29 cellular contexts compared by ENCODE assay signal in genomic region chr11:17021550-17021949, GRCh38. TPM values are rescaled to one million over a fixed set of nuclear protein-coding genes. Genes with fewer than 3 reads are reported as not detected.
DNase-seq lines count a peak whose midpoint lies in the region; ATAC-seq and TF ChIP-seq lines count a peak whose summit lies in the region.
"Had no signal": no experiment of that assay in that cellular context is flagged by ENCODE, and none has a peak within 500 bp of the region (broad histone marks: within the 10 kb centered on the region; RNA-seq: fewer than 3 reads in every experiment).

No MANE protein-coding gene starts in this region.

- no peaks in the 10 kb centered on the region for H3K27me3 ChIP-seq in H9 (ENCODE audit: insufficient read depth, low read length)
- H3K27me3 ChIP-seq in CD8-positive, alpha-beta T cell (ENCODE audit: insufficient read depth, low read length) = no peaks in the 10 kb centered on the region
- H3K27me3 ChIP-seq: brain microvascular endothelial cell, esophagus squamous epithelium, gastrocnemius medialis, ovary, tibial artery had no signal

- no peak overlapping the region for H3K4me2 ChIP-seq in H9 (ENCODE audit: insufficient read depth, insufficient read length, low read length)

- H3K4ac ChIP-seq in H9 (ENCODE audit: low read depth, low read length) = no peak overlapping the region

- TF ChIP-seq CTCF in H9 (conservative IDR thresholded peaks at IDR 0.05) (no peak), RWPE1 (conservative IDR thresholded peaks at IDR 0.05; ENCODE audit: low read depth) (no peak)
- no peak for TF ChIP-seq CTCF in CD8-positive, alpha-beta T cell (IDR thresholded peaks at IDR 0.05)

- no peaks in the 10 kb centered on the region; the same call in 1 of the 2 replicates for H3K4me1 ChIP-seq in H9 (ENCODE audit: insufficient read depth, low read length)
- H3K4me1 ChIP-seq in CD8-positive, alpha-beta T cell (ENCODE audit: insufficient read depth, low read length) = no peaks in the 10 kb centered on the region
- H3K4me1 ChIP-seq: esophagus squamous epithelium, gastrocnemius medialis, tibial artery had no signal

- no peak overlapping the region for H3K9ac ChIP-seq in H9 (ENCODE audit: extremely low read depth, insufficient read length, low read length)

- no peak overlapping the region for H4K5ac ChIP-seq in H9 (ENCODE audit: insufficient read length, low read depth, low read length)

- H2BK120ac ChIP-seq in H9 (ENCODE audit: low read depth, low read length, poor library complexity, severe bottlenecking) = no peak overlapping the region

- no peak for ATAC-seq in CD8-positive, alpha-beta T cell
- ATAC-seq: activated CD8-positive, alpha-beta T cell treated with anti-CD3 and anti-CD28 coated beads, Interleukin-2, amount 10 ng/mL, durations not matched to agents 7 days and 5 days; gastrocnemius medialis; left cardiac atrium had no signal

- peaks cover 7 to 8% of the 10 kb centered on the region in 2 experiments for H3K4me1 Mint-ChIP-seq in H9
- H3K4me1 Mint-ChIP-seq in CD8-positive, alpha-beta T cell (ENCODE audit: low read depth) = no peaks in the 10 kb centered on the region
- H3K4me1 Mint-ChIP-seq: nephron progenitor cell had no signal

- no peak overlapping the region for H2AFZ ChIP-seq in H9 (ENCODE audit: low read length)

- no peaks in the 10 kb centered on the region for H3K36me3 ChIP-seq in CD8-positive, alpha-beta T cell (ENCODE audit: insufficient read depth, low read length)
- H3K36me3 ChIP-seq: brain microvascular endothelial cell, gastrocnemius medialis, ovary, tibial artery had no signal

- H4K8ac ChIP-seq in H9 (replicated peaks; ENCODE audit: insufficient read length, low read depth, low read length) = no peak overlapping the region

- H3K18ac ChIP-seq in H9 (ENCODE audit: insufficient read length, low read depth, low read length) = no peak overlapping the region

- no peaks in the 10 kb centered on the region for H3K9me3 ChIP-seq in H9 (ENCODE audit: control insufficient read depth, low read depth, low read length)
- H3K9me3 ChIP-seq in CD8-positive, alpha-beta T cell (ENCODE audit: low read length) = no peaks in the 10 kb centered on the region
- H3K9me3 ChIP-seq: esophagus squamous epithelium, gastrocnemius medialis, ovary, tibial artery had no signal

- H3T11ph ChIP-seq in H9 (ENCODE audit: low read length) = no peak overlapping the region

- peak; percentile 63 for DNase-seq in H9
- DNase-seq in T1000 (lab: John Stamatoyannopoulos, UW) = peak; percentile 43
- peak; percentile 86 for DNase-seq in islet precursor cell
- no peak for DNase-seq in RWPE1 (ENCODE audit: low spot score)
- DNase-seq in NCI-H2196 (lab: John Stamatoyannopoulos, UW; ENCODE audit: unreplicated experiment) = no peak
- no peak for DNase-seq in CD8-positive, alpha-beta T cell
- no peak for DNase-seq in activated gamma-delta T cell treated with Interleukin-2 at 50 U/mL for 16 hours
- DNase-seq: activated CD4-positive, alpha-beta T cell treated with anti-CD3 and anti-CD28 coated beads for 4 hours; activated CD8-positive, alpha-beta T cell treated with anti-CD3 and anti-CD28 coated beads, Interleukin-2, amount 10 ng/mL, durations not matched to agents 7 days and 5 days; activated naive CD4-positive, alpha-beta T cell treated with anti-CD3 and anti-CD28 coated beads, Interleukin-2, amount 50 U/mL, for 16 hours; amygdala; brain microvascular endothelial cell; cerebellar nuclear complex; DND-41; dorsolateral prefrontal cortex; esophagus squamous epithelium; gastrocnemius medialis; Karpas-422; left cardiac atrium; NCI-H1436; NCI-H446; nephron progenitor cell; ovary; stimulated activated CD4-positive, alpha-beta T cell treated with anti-CD3 and anti-CD28 coated beads, Interleukin-15, amount 100 ng/mL, for 24 hours; stimulated activated CD4-positive, alpha-beta T cell treated with anti-CD3 and anti-CD28 coated beads, Interleukin-4, amount 100 ng/mL, for 4 hours; tibial artery had no signal

- H3K27ac ChIP-seq in H9 (ENCODE audit: insufficient read length, low read depth, low read length) = no peak overlapping the region
- H3K27ac ChIP-seq in RWPE1 = no peak overlapping the region
- H3K27ac ChIP-seq in CD8-positive, alpha-beta T cell (ENCODE audit: low read depth, low read length) = no peak overlapping the region
- H3K27ac ChIP-seq: brain microvascular endothelial cell, C4-2B, dorsolateral prefrontal cortex, esophagus squamous epithelium, gastrocnemius medialis, ovary, tibial artery, VCaP had no signal

- POLR2A ChIA-PET in RWPE1 (lab: Yijun Ruan, JAX; ENCODE audit: low non-redundant PET) = interaction anchor here (0.6 kb wide), 1 partner anchor 106 kb away, joined by 17 read pairs; no protein-coding TSS in a partner anchor
- POLR2A ChIA-PET in CD8-positive, alpha-beta T cell (lab: Charles Lee) = no interaction called here

- WGBS in H9 (ENCODE audit: extremely low coverage, insufficient read length, low lambda C conversion rate) = no CpG with 5 or more reads among the region's 11 CpGs

- no peak overlapping the region for H2BK5ac ChIP-seq in H9 (ENCODE audit: insufficient read length, low read length)

- no peak overlapping the region for H4K91ac ChIP-seq in H9 (ENCODE audit: insufficient read length, low read depth, low read length)

- H3K14ac ChIP-seq in H9 (ENCODE audit: insufficient read depth, low read length) = no peak overlapping the region

- H3K27me3 Mint-ChIP-seq in H9 (ENCODE audit: low read depth) = peaks cover 2% of the 10 kb centered on the region; the same call in 1 of the 2 replicates
- peaks cover 5% of the 10 kb centered on the region for H3K27me3 Mint-ChIP-seq in CD8-positive, alpha-beta T cell (ENCODE audit: low read depth)

- peaks cover 0 to 4% (median under 1%) of the 10 kb centered on the region in 3 experiments; a peak in 2 of 7 replicates for H3K36me3 Mint-ChIP-seq in H9 (ENCODE audit: insufficient read depth in 1 of 3, low read depth in 3 of 3)
- peaks cover under 1% of the 10 kb centered on the region for H3K36me3 Mint-ChIP-seq in CD8-positive, alpha-beta T cell

- H3K9me3 Mint-ChIP-seq in H9 = no peaks in the 10 kb centered on the region
- no peaks in the 10 kb centered on the region for H3K9me3 Mint-ChIP-seq in CD8-positive, alpha-beta T cell
- H3K9me3 Mint-ChIP-seq: nephron progenitor cell; T-helper 2 cell treated with Interferon-gamma antibody and Interleukin-4, amounts not matched to agents 5 μg/mL and 100 μg/mL, for 36 hours had no signal

- H2BK12ac ChIP-seq in H9 (ENCODE audit: insufficient read length, low read depth, low read length) = no peak overlapping the region

- no peak overlapping the region for H3K4me3 Mint-ChIP-seq in H9
- H3K4me3 Mint-ChIP-seq in CD8-positive, alpha-beta T cell = no peak overlapping the region
- H3K4me3 Mint-ChIP-seq: activated CD8-positive, alpha-beta T cell treated with anti-CD3 and anti-CD28 coated beads, Interleukin-2, amount 10 ng/mL, durations not matched to agents 7 days and 5 days; nephron progenitor cell; T-helper 2 cell treated with Interferon-gamma antibody and Interleukin-4, amounts not matched to agents 5 μg/mL and 100 μg/mL, for 36 hours had no signal

- no peak overlapping the region for H3K56ac ChIP-seq in H9 (ENCODE audit: insufficient read length, low read depth, low read length)

- intact Hi-C loops in CD8-positive, alpha-beta T cell (cut with DNase I, micrococcal nuclease) = no loop called here

- H3K27ac Mint-ChIP-seq in H9 = no peak overlapping the region
- no peak overlapping the region for H3K27ac Mint-ChIP-seq in CD8-positive, alpha-beta T cell
- H3K27ac Mint-ChIP-seq: activated CD8-positive, alpha-beta T cell treated with anti-CD3 and anti-CD28 coated beads, Interleukin-2, amount 10 ng/mL, durations not matched to agents 7 days and 5 days; nephron progenitor cell; T-helper 2 cell treated with Interferon-gamma antibody and Interleukin-4, amounts not matched to agents 5 μg/mL and 100 μg/mL, for 36 hours had no signal

- no peaks in the 10 kb centered on the region for H4K20me1 ChIP-seq in H9 (ENCODE audit: control insufficient read depth, insufficient read depth, insufficient read length)

- no peak overlapping the region for H3K23ac ChIP-seq in H9 (ENCODE audit: insufficient read length, low read depth, low read length)

- no peak overlapping the region for H3K4me3 ChIP-seq in CD8-positive, alpha-beta T cell (ENCODE audit: low read depth, low read length)
- H3K4me3 ChIP-seq: dorsolateral prefrontal cortex, esophagus squamous epithelium, gastrocnemius medialis, ovary, tibial artery had no signal

- CTCF ChIA-PET in RWPE1 (lab: Yijun Ruan, JAX) = no interaction called here
- CTCF ChIA-PET in CD8-positive, alpha-beta T cell (lab: Charles Lee) = interaction anchor here (1.2 kb wide), 1 partner anchor 32 kb away, joined by 3 read pairs; no protein-coding TSS in a partner anchor

- H2BK15ac ChIP-seq in H9 (ENCODE audit: low read depth, low read length) = no peak overlapping the region

- H2BK20ac ChIP-seq in H9 (ENCODE audit: low read depth, low read length, poor library complexity, severe bottlenecking) = no peak overlapping the region

- no peaks in the 10 kb centered on the region for H3K23me2 ChIP-seq in H9 (ENCODE audit: insufficient read length, low read depth, low read length, poor library complexity, severe bottlenecking)

- H3K79me2 ChIP-seq in H9 (ENCODE audit: insufficient read depth, low read length) = no peaks in the 10 kb centered on the region

- no peaks in the 10 kb centered on the region for H3K79me1 ChIP-seq in H9 (ENCODE audit: insufficient read depth, low read depth, low read length, poor library complexity, severe bottlenecking)

- no peak overlapping the region for H2AK5ac ChIP-seq in H9 (ENCODE audit: insufficient read length, low read length)

RNA-seq across cellular contexts. Expression of gene PLEKHA7, which starts 7.3 kb away (rescaled TPM):
- total RNA-seq in H9 (2021) = 17.5 and 21.0 TPM in 2 replicates
- total RNA-seq in CD8-positive, alpha-beta T cell = under 1 TPM; 0.53 to 0.84 TPM

RNA-seq across cellular contexts. Expression of gene RPS13, which starts 55.9 kb away (rescaled TPM):
- 1,466 and 1,469 TPM in 2 replicates for total RNA-seq in H9 (2021)
- 1,000 to 10,000 TPM; 2,112 to 2,169 TPM for total RNA-seq in CD8-positive, alpha-beta T cell

Comparison
In these comparisons a context has a peak if more than half of its experiments do, and no peak if none do; other contexts are left out.
1. DNase-seq: peak in H9 (single experiment), T1000 (single experiment) and islet precursor cell (single experiment); none in RWPE1 (single experiment), NCI-H2196 (single experiment), CD8-positive, alpha-beta T cell (0 of 7) and activated gamma-delta T cell treated with Interleukin-2 at 50 U/mL for 16 hours (single experiment).
2. RNA of gene PLEKHA7, which starts 7.3 kb away (total RNA-seq): 17.5 to 21.0 TPM in H9; 0.53 to 0.84 TPM in CD8-positive, alpha-beta T cell; every median in the first group is over 10 times any median in the second.